ENCODE assay signal across 12 cellular contexts in genomic region chr6:130776287-130776925, GRCh38. TPM values are rescaled to one million over a fixed set of nuclear protein-coding genes. Genes with fewer than 3 reads are reported as not detected.
A peak's percentile ranks its signal among the peaks of the same experiment; 100 is the strongest.
DNase-seq lines count a peak whose midpoint lies in the region; ATAC-seq and TF ChIP-seq lines count a peak whose summit lies in the region.
"Had no signal": no experiment of that assay in that cellular context is flagged by ENCODE, and none has a peak within 500 bp of the region (broad histone marks: within the 10 kb centered on the region; RNA-seq: fewer than 3 reads in every experiment).

No MANE protein-coding gene starts in this region.

- TF ChIP-seq CTCF in GM10266 (IDR thresholded peaks at IDR 0.05; ENCODE audit: control insufficient read depth, insufficient read depth, low read depth, missing control alignments), result no peak
- no peak for TF ChIP-seq CTCF in MM.1S (IDR thresholded peaks at IDR 0.05; ENCODE audit: low read length)
- TF ChIP-seq CTCF in mucosa of descending colon (IDR thresholded peaks at IDR 0.05), result no peak

- CTCF ChIA-PET in activated naive CD4-positive, alpha-beta T cell treated with anti-CD3 and anti-CD28 coated beads for 36 hours (lab: Charles Lee), result interaction anchor here (0.9 to 1.5 kb wide), 4 partner anchors 9 to 95 kb away, joined by 3 to 5 read pairs (median 4); no protein-coding TSS in a partner anchor

- no peaks in the 10 kb centered on the region for H3K9me3 Mint-ChIP-seq in activated naive CD4-positive, alpha-beta T cell treated with anti-CD3 and anti-CD28 coated beads for 36 hours

- H4K20me1 ChIP-seq in MM.1S (ENCODE audit: insufficient read depth, low read length), result no peaks in the 10 kb centered on the region

- H2AFZ ChIP-seq in MM.1S (ENCODE audit: low read length), result no peak overlapping the region

- ATAC-seq in GM19351 (IDR thresholded peaks at IDR 0.05; ENCODE audit: unreplicated experiment) (peak; percentile 91), HG02943 (IDR thresholded peaks at IDR 0.05; ENCODE audit: low read depth, unreplicated experiment) (peak; percentile 97), mucosa of descending colon (no peak)

- H3K4me3 ChIP-seq in MM.1S (ENCODE audit: low read length) (peak overlapping the region; percentile 30; the same call in 1 of the 2 replicates), mucosa of descending colon (no peak overlapping the region)

- peaks cover 43% of the 10 kb centered on the region for H3K4me1 Mint-ChIP-seq in activated naive CD4-positive, alpha-beta T cell treated with anti-CD3 and anti-CD28 coated beads for 36 hours (ENCODE audit: low read depth)

- H3K4me3 Mint-ChIP-seq in activated naive CD4-positive, alpha-beta T cell treated with anti-CD3 and anti-CD28 coated beads for 36 hours, result no peak overlapping the region
- H3K4me3 Mint-ChIP-seq: CD4-positive, CD25-positive, alpha-beta regulatory T cell had no signal

- H3K9ac ChIP-seq in MM.1S (ENCODE audit: low read length), result no peak overlapping the region

- H3K36me3 ChIP-seq in MM.1S (replicated peaks; ENCODE audit: insufficient read depth, low read length) (no peaks in the 10 kb centered on the region), mucosa of descending colon (ENCODE audit: low read depth) (no peaks in the 10 kb centered on the region)

- no peaks in the 10 kb centered on the region for H3K9me2 ChIP-seq in MM.1S (replicated peaks; ENCODE audit: insufficient read depth, low read length)

- H3K4me2 ChIP-seq in MM.1S (ENCODE audit: low read depth, low read length), result peak overlapping the region; percentile 64

- no peaks in the 10 kb centered on the region for H3K9me3 ChIP-seq in MM.1S (replicated peaks; ENCODE audit: insufficient read depth, low read length)
- no peaks in the 10 kb centered on the region for H3K9me3 ChIP-seq in mucosa of descending colon

- H3K27me3 Mint-ChIP-seq in activated naive CD4-positive, alpha-beta T cell treated with anti-CD3 and anti-CD28 coated beads for 36 hours (ENCODE audit: low read depth), result no peaks in the 10 kb centered on the region

- intact Hi-C loops in activated naive CD4-positive, alpha-beta T cell treated with anti-CD3 and anti-CD28 coated beads for 36 hours (cut with micrococcal nuclease), result no loop called here
- intact Hi-C loops in mucosa of descending colon (cut with DNase I, micrococcal nuclease), result no loop called here

- H3F3A ChIP-seq in MM.1S (ENCODE audit: insufficient read depth, low read length), result peaks cover 14% of the 10 kb centered on the region

- no peak overlapping the region for H3K27ac Mint-ChIP-seq in activated naive CD4-positive, alpha-beta T cell treated with anti-CD3 and anti-CD28 coated beads for 36 hours

- peaks cover 13% of the 10 kb centered on the region for H3K27me3 ChIP-seq in MM.1S (replicated peaks; ENCODE audit: insufficient read depth, low read length)

- H3K36me3 Mint-ChIP-seq in activated naive CD4-positive, alpha-beta T cell treated with anti-CD3 and anti-CD28 coated beads for 36 hours (ENCODE audit: low read depth), result no peaks in the 10 kb centered on the region
- H3K36me3 Mint-ChIP-seq: CD4-positive, CD25-positive, alpha-beta regulatory T cell had no signal

- H3K4me1 ChIP-seq in MM.1S (ENCODE audit: low read length), result peaks cover 19% of the 10 kb centered on the region
- H3K4me1 ChIP-seq in mucosa of descending colon (ENCODE audit: low read depth), result no peaks in the 10 kb centered on the region

- DNase-seq in GM10266 (ENCODE audit: extremely low spot score) (peak; percentile 70), MM.1S (peak; percentile 86), NCI-H1105 treated with DMSO at 0.1 percent for 48 hours (lab: John Stamatoyannopoulos, UW) (no peak), mucosa of descending colon (no peak), COLO829 (ENCODE audit: low spot score) (no peak)
- DNase-seq in activated naive CD4-positive, alpha-beta T cell treated with anti-CD3 and anti-CD28 coated beads for 36 hours, result no peak
- DNase-seq: stimulated activated CD4-positive, alpha-beta T cell treated with anti-CD3 and anti-CD28 coated beads, Interleukin-15, amount 100 ng/mL, for 24 hours had no signal

- peak overlapping the region; percentile 33; the same call in 1 of the 2 replicates for H3K27ac ChIP-seq in MM.1S (ENCODE audit: low read length)

- H3K79me2 ChIP-seq in MM.1S (ENCODE audit: low read length), result no peaks in the 10 kb centered on the region

RNA-seq across cellular contexts. Expression of gene SMLR1, which starts 50.8 kb away (rescaled TPM):
- total RNA-seq in activated naive CD4-positive, alpha-beta T cell treated with anti-CD3 and anti-CD28 coated beads for 36 hours, result not detected
- not detected for total RNA-seq in mucosa of descending colon
- total RNA-seq: CD4-positive, CD25-positive, alpha-beta regulatory T cell; NCI-H460; ureter had no signal

Comparison
In these comparisons a context has a peak if more than half of its experiments do, and no peak if none do; other contexts are left out.
1. DNase-seq: peak in GM10266 (single experiment) and MM.1S (single experiment); none in NCI-H1105 treated with DMSO at 0.1 percent for 48 hours (single experiment), activated naive CD4-positive, alpha-beta T cell treated with anti-CD3 and anti-CD28 coated beads for 36 hours (single experiment), mucosa of descending colon (0 of 3) and COLO829 (single experiment).